In genomic region chr13:58619396-58620113, GRCh38 we compare ENCODE assay signal across 1 cellular context.
A peak's percentile ranks its signal among the peaks of the same experiment; 100 is the strongest.
TF ChIP-seq lines count a peak whose summit lies in the region.

No MANE protein-coding gene starts in this region.

TF ChIP-seq in SK-N-SH treated with all-trans-retinoic acid at 6 μM for 48 hours, 23 proteins besides CTCF, POLR2A, EP300 and RAD21 (continued from another document):
- TF ChIP-seq PATZ1 (CRISPR knock-in tag; IDR thresholded peaks at IDR 0.05; ENCODE audit: borderline replicate concordance) (no peak), TSHZ2 (CRISPR knock-in tag; IDR thresholded peaks at IDR 0.05) (peak; percentile 94), CSRNP3 (CRISPR knock-in tag; IDR thresholded peaks at IDR 0.05) (0 out of 2 replicates have a peak, but pooled peaks have one; percentile 17), ZNF8 (CRISPR knock-in tag; IDR thresholded peaks at IDR 0.05) (0 out of 2 replicates have a peak, but pooled peaks have one; percentile 25), RARB (CRISPR knock-in tag; IDR thresholded peaks at IDR 0.05) (no peak), CREB5 (CRISPR knock-in tag; IDR thresholded peaks at IDR 0.05; ENCODE audit: low read depth) (no peak), ZFP3 (CRISPR knock-in tag; IDR thresholded peaks at IDR 0.05) (no peak)
